Comparison of ENCODE assay signal across 23 cellular contexts in genomic region chr10:34029455-34029854, GRCh38.
A peak's percentile ranks its signal among the peaks of the same experiment; 100 is the strongest.
DNase-seq lines count a peak whose midpoint lies in the region; ATAC-seq, FAIRE-seq and TF ChIP-seq lines count a peak whose summit lies in the region.
"Had no signal": no experiment of that assay in that cellular context is flagged by ENCODE, and none has a peak within 500 bp of the region (broad histone marks: within the 10 kb centered on the region; RNA-seq: fewer than 3 reads in every experiment).

No MANE protein-coding gene starts in this region.

- no peak overlapping the region for H2BK120ac ChIP-seq in neuronal stem cell (ENCODE audit: low read depth, low read length)

- peak overlapping the region; percentile 38 for H3K18ac ChIP-seq in neuronal stem cell (ENCODE audit: low read length)

- H2BK5ac ChIP-seq in neuronal stem cell (ENCODE audit: low read length) = peak overlapping the region; percentile 15

- H2BK15ac ChIP-seq in neuronal stem cell (ENCODE audit: low read length) = no peak overlapping the region

- no peak overlapping the region for H3K27ac Mint-ChIP-seq in activated CD8-positive, alpha-beta T cell treated with anti-CD3 and anti-CD28 coated beads for 36 hours
- H3K27ac Mint-ChIP-seq: CD4-positive, CD25-positive, alpha-beta regulatory T cell; IgD-negative memory B cell had no signal

- peak overlapping the region; percentile 65 for H2AK5ac ChIP-seq in neuronal stem cell (ENCODE audit: low read depth, low read length)

- no peak overlapping the region for H4K91ac ChIP-seq in neuronal stem cell (ENCODE audit: low read depth, low read length, poor library complexity)

- no peak overlapping the region for H4K8ac ChIP-seq in neuronal stem cell (ENCODE audit: low read depth, low read length)

- intact Hi-C loops in A673 (cut with micrococcal nuclease; ENCODE audit: unreplicated experiment) = no loop called here
- intact Hi-C loops in activated CD8-positive, alpha-beta T cell treated with anti-CD3 and anti-CD28 coated beads for 36 hours (cut with micrococcal nuclease) = no loop called here

- H3K9me3 ChIP-seq in A673 (ENCODE audit: low read depth, low read length, poor library complexity, severe bottlenecking) (no peaks in the 10 kb centered on the region), SJCRH30 (replicated peaks) (no peaks in the 10 kb centered on the region), neuronal stem cell (replicated peaks in 1 of 2; ENCODE audit: control insufficient read depth in 2 of 2, insufficient read depth in 1 of 2, low read depth in 1 of 2, low read length in 2 of 2) (peaks cover 0 to 8% of the 10 kb centered on the region in 2 donors)
- H3K9me3 ChIP-seq: BLaER1 had no signal

- H3K4me3 Mint-ChIP-seq in activated CD8-positive, alpha-beta T cell treated with anti-CD3 and anti-CD28 coated beads for 36 hours = no peak overlapping the region
- H3K4me3 Mint-ChIP-seq: CD4-positive, CD25-positive, alpha-beta regulatory T cell; IgD-negative memory B cell had no signal

- H3K4me3 ChIP-seq in A673 (ENCODE audit: low read depth, low read length, poor library complexity, severe bottlenecking) = no peak overlapping the region
- no peak overlapping the region for H3K4me3 ChIP-seq in SJCRH30
- no peak overlapping the region for H3K4me3 ChIP-seq in neuronal stem cell (ENCODE audit: low read length in 2 of 2)
- H3K4me3 ChIP-seq: BLaER1, PC-9, SK-N-MC had no signal

- no TSS peak for BruUV-seq in A673 (replicated peaks; lab: Mats Ljungman, UMichigan)

- no peaks in the 10 kb centered on the region for H3K27me3 Mint-ChIP-seq in activated CD8-positive, alpha-beta T cell treated with anti-CD3 and anti-CD28 coated beads for 36 hours
- H3K27me3 Mint-ChIP-seq: CD4-positive, CD25-positive, alpha-beta regulatory T cell; IgD-negative memory B cell had no signal

- DNase-seq in A673 (ENCODE audit: low spot score) (peak; percentile 7), HTR-8/SVneo (ENCODE audit: insufficient read length, low spot score) (no peak), SJCRH30 (peak; percentile 5 to 7), neuronal stem cell (ENCODE audit: low spot score) (no peak), NCI-H226 (no peak)
- no peak for DNase-seq in activated CD8-positive, alpha-beta T cell treated with anti-CD3 and anti-CD28 coated beads for 36 hours
- DNase-seq: CD4-positive, CD25-positive, alpha-beta regulatory T cell; GOT3; NCI-H1048; NCI-H1417; NCI-H187 treated with DMSO at 0.1 percent for 48 hours; NCI-H446; NCI-H524 treated with DMSO at 0.1 percent for 48 hours; PC-9; Right ventricle myocardium superior; RPMI8226 had no signal

- H3K27me3 ChIP-seq in A673 (replicated peaks; ENCODE audit: insufficient read depth, low read depth, low read length, poor library complexity) (no peaks in the 10 kb centered on the region), SJCRH30 (no peaks in the 10 kb centered on the region), neuronal stem cell (ENCODE audit: control insufficient read depth in 3 of 3, insufficient read depth in 3 of 3, low read depth in 1 of 3, low read length in 3 of 3) (peaks cover 0 to 3% (median 0%) of the 10 kb centered on the region in 3 experiments)
- H3K27me3 ChIP-seq: BLaER1 had no signal

- no peak overlapping the region for H3K4me2 ChIP-seq in neuronal stem cell (ENCODE audit: insufficient read depth, low read length, poor library complexity, severe bottlenecking)
- H3K4me2 ChIP-seq: BLaER1, PC-9 had no signal

- H3K23ac ChIP-seq in neuronal stem cell (ENCODE audit: low read depth, low read length, poor library complexity) = no peak overlapping the region

- no peaks in the 10 kb centered on the region for H3K9me3 Mint-ChIP-seq in activated CD8-positive, alpha-beta T cell treated with anti-CD3 and anti-CD28 coated beads for 36 hours

- no peak for ATAC-seq in activated CD8-positive, alpha-beta T cell treated with anti-CD3 and anti-CD28 coated beads for 36 hours
- ATAC-seq in GM19463 (IDR thresholded peaks at IDR 0.05; ENCODE audit: unreplicated experiment) = no peak
- ATAC-seq: HCT116 had no signal

- H3K14ac ChIP-seq in neuronal stem cell (ENCODE audit: low read length) = peak overlapping the region; percentile 15

- FAIRE-seq in HTR-8/SVneo (lab: Jason Lieb, UNC) = peak; percentile 68
- FAIRE-seq: D721Med, G401.6 had no signal

- H3K27ac ChIP-seq in A673 (ENCODE audit: low read depth, low read length, poor library complexity, severe bottlenecking) (no peak overlapping the region), SJCRH30 (no peak overlapping the region), neuronal stem cell (replicated peaks; ENCODE audit: low read length) (no peak overlapping the region)
- H3K27ac ChIP-seq: BLaER1, PC-9, SK-N-MC had no signal

- no CpG with 5 or more reads among the region's 10 CpGs for WGBS in neuronal stem cell (ENCODE audit: extremely low coverage in 2 of 2, insufficient read length in 2 of 2, insufficient replicate concordance in 1 of 2), 2 donors

- POLR2A ChIA-PET in A673 (lab: Charles Lee; ENCODE audit: low non-redundant PET) = no interaction called here
- POLR2A ChIA-PET in activated CD8-positive, alpha-beta T cell treated with anti-CD3 and anti-CD28 coated beads for 36 hours (lab: Charles Lee) = no interaction called here

- no peaks in the 10 kb centered on the region for H3K36me3 Mint-ChIP-seq in activated CD8-positive, alpha-beta T cell treated with anti-CD3 and anti-CD28 coated beads for 36 hours (ENCODE audit: low read depth)
- H3K36me3 Mint-ChIP-seq: CD4-positive, CD25-positive, alpha-beta regulatory T cell; IgD-negative memory B cell had no signal

- H2BK12ac ChIP-seq in neuronal stem cell (ENCODE audit: low read length) = no peak overlapping the region

- no peaks in the 10 kb centered on the region for H3K79me1 ChIP-seq in neuronal stem cell (ENCODE audit: low read depth, low read length)

- H3K4ac ChIP-seq in neuronal stem cell (ENCODE audit: low read length) = no peak overlapping the region

- no peak overlapping the region for H3K9ac ChIP-seq in neuronal stem cell (ENCODE audit: low read depth, low read length, poor library complexity)
- H3K9ac ChIP-seq: BLaER1 had no signal

- TF ChIP-seq CTCF in A673 (conservative IDR thresholded peaks at IDR 0.05; ENCODE audit: low read depth, low read length) = no peak
- TF ChIP-seq CTCF in activated CD8-positive, alpha-beta T cell treated with anti-CD3 and anti-CD28 coated beads for 36 hours (IDR thresholded peaks at IDR 0.05) = no peak

- no peaks in the 10 kb centered on the region for H3K4me1 Mint-ChIP-seq in activated CD8-positive, alpha-beta T cell treated with anti-CD3 and anti-CD28 coated beads for 36 hours (ENCODE audit: low read depth)
- H3K4me1 Mint-ChIP-seq: CD4-positive, CD25-positive, alpha-beta regulatory T cell had no signal

- H3K4me1 ChIP-seq in A673 (ENCODE audit: insufficient read depth, low read length, poor library complexity, severe bottlenecking) (no peaks in the 10 kb centered on the region), SJCRH30 (no peaks in the 10 kb centered on the region), neuronal stem cell (ENCODE audit: control insufficient read depth in 2 of 2, insufficient read depth in 1 of 2, low read depth in 1 of 2, low read length in 2 of 2) (no peaks in the 10 kb centered on the region)
- H3K4me1 ChIP-seq: BLaER1 had no signal

- no peak overlapping the region for H2AFZ ChIP-seq in neuronal stem cell (ENCODE audit: low read length)
- H2AFZ ChIP-seq: PC-9 had no signal

- H3K36me3 ChIP-seq in A673 (ENCODE audit: insufficient read depth, low read length, poor library complexity, severe bottlenecking) (no peaks in the 10 kb centered on the region), SJCRH30 (no peaks in the 10 kb centered on the region), neuronal stem cell (replicated peaks in 1 of 2; ENCODE audit: control insufficient read depth in 2 of 2, insufficient read depth in 2 of 2, low read length in 2 of 2) (no peaks in the 10 kb centered on the region)
- H3K36me3 ChIP-seq: BLaER1 had no signal

- CTCF ChIA-PET in A673 (lab: Charles Lee) = no interaction called here
- CTCF ChIA-PET in activated CD8-positive, alpha-beta T cell treated with anti-CD3 and anti-CD28 coated beads for 36 hours (lab: Charles Lee) = no interaction called here

Comparison
In these comparisons a context has a peak if more than half of its experiments do, and no peak if none do; other contexts are left out.
1. DNase-seq: peak in A673 (single experiment) and SJCRH30 (2 of 2); none in HTR-8/SVneo (single experiment), neuronal stem cell (single experiment), activated CD8-positive, alpha-beta T cell treated with anti-CD3 and anti-CD28 coated beads for 36 hours (single experiment) and NCI-H226 (single experiment).